ENCODE assay signal across 15 cellular contexts in genomic region chr4:84051728-84052127, GRCh38.
"Had no signal": no experiment of that assay in that cellular context is flagged by ENCODE, and none has a peak within 500 bp of the region (broad histone marks: within the 10 kb centered on the region; RNA-seq: fewer than 3 reads in every experiment).

No MANE protein-coding gene starts in this region.

- H3K27ac ChIP-seq: esophagus squamous epithelium, lower lobe of right lung, neutrophil, parathyroid adenoma, thoracic aorta, upper lobe of left lung, WERI-Rb-1 had no signal

- H3K4me2 ChIP-seq: smooth muscle cell had no signal

- H3K9ac ChIP-seq: parathyroid adenoma had no signal

- DNase-seq: activated CD4-positive, alpha-beta T cell treated with anti-CD3 and anti-CD28 coated beads, Interleukin-2, amount 50 U/mL, for 48 hours; activated gamma-delta T cell treated with Interleukin-2 at 50 U/mL for 16 hours; effector CD8-positive, alpha-beta T cell; esophagus squamous epithelium; lower lobe of right lung; naive thymus-derived CD8-positive, alpha-beta T cell; stimulated activated naive B cell treated with anti-CD40 and anti-IgM and Interleukin-4, amounts not matched to agents 10 μg/mL and 1 μg/mL and 100 μg/mL, for 72 hours; upper lobe of left lung; WERI-Rb-1 had no signal

- H3K4me1 ChIP-seq: esophagus squamous epithelium, lower lobe of right lung, parathyroid adenoma, upper lobe of left lung had no signal

- H3K36me3 ChIP-seq: esophagus squamous epithelium, lower lobe of right lung, neutrophil, thoracic aorta, upper lobe of left lung, WERI-Rb-1 had no signal

- H3K9me3 ChIP-seq: esophagus squamous epithelium, lower lobe of right lung, neutrophil, thoracic aorta, upper lobe of left lung had no signal

- H3K27me3 ChIP-seq: esophagus squamous epithelium, neutrophil, upper lobe of left lung had no signal

- H3K4me3 ChIP-seq: esophagus squamous epithelium, lower lobe of right lung, smooth muscle cell, thoracic aorta, upper lobe of left lung had no signal

- H3K79me2 ChIP-seq: parathyroid adenoma had no signal

- H2AFZ ChIP-seq: parathyroid adenoma had no signal

- FAIRE-seq: endothelial cell of umbilical vein, keratinocyte had no signal
